Comparison of ENCODE assay signal across 7 cellular contexts in genomic region chr1:169105434-169106094, GRCh38. TPM values are rescaled to one million over a fixed set of nuclear protein-coding genes. Genes with fewer than 3 reads are reported as not detected.
DNase-seq lines count a peak whose midpoint lies in the region; ATAC-seq, FAIRE-seq and TF ChIP-seq lines count a peak whose summit lies in the region.

No MANE protein-coding gene starts in this region.

- H3K9me3 ChIP-seq in K562 (replicated peaks; ENCODE audit: control insufficient read depth, insufficient read depth, low read depth, low read length): no peaks in the 10 kb centered on the region
- no peaks in the 10 kb centered on the region for H3K9me3 ChIP-seq in iPS-18a (ENCODE audit: control insufficient read depth, low read depth, low read length)
- H3K9me3 ChIP-seq in sigmoid colon: no peaks in the 10 kb centered on the region

- peak overlapping the region; percentile 92 for H2AFZ ChIP-seq in K562 (ENCODE audit: low read depth, low read length)

- H3K4me1 ChIP-seq in K562 (replicated peaks in 1 of 2; ENCODE audit: control insufficient read depth in 2 of 2, insufficient read depth in 2 of 2, low read length in 2 of 2): peaks cover 3 to 18% of the 10 kb centered on the region in 2 experiments; a peak in 4 of 5 replicates
- peaks cover 42% of the 10 kb centered on the region for H3K4me1 ChIP-seq in iPS-18a (ENCODE audit: control insufficient read depth, low read depth, low read length)
- H3K4me1 ChIP-seq in sigmoid colon: peaks cover 0 to 43% (median 32%) of the 10 kb centered on the region in 4 donors

- POLR2A ChIA-PET in K562 (lab: Yijun Ruan, JAX): interaction anchor here (0.6 to 2.0 kb wide), 7 partner anchors 12 to 549 kb away, joined by 3 to 5 read pairs (median 4); no protein-coding TSS in a partner anchor

- peak overlapping the region; percentile 66 for H3K4me3 ChIP-seq in K562
- H3K4me3 ChIP-seq in iPS-18a (ENCODE audit: low read length): peak overlapping the region; percentile 61
- H3K4me3 ChIP-seq in sigmoid colon: peak overlapping the region; percentile 69 to 99 (median 98)

- peaks cover 15 to 46% of the 10 kb centered on the region in 2 experiments for H3K27me3 ChIP-seq in K562 (ENCODE audit: control insufficient read depth in 2 of 2, insufficient read depth in 2 of 2, low read length in 2 of 2)
- peaks cover 17% of the 10 kb centered on the region for H3K27me3 ChIP-seq in iPS-18a (ENCODE audit: control insufficient read depth, insufficient read depth, low read length)
- H3K27me3 ChIP-seq in sigmoid colon: no peaks in the 10 kb centered on the region

- intact Hi-C loops in K562 (cut with micrococcal nuclease) (loop anchor here (5.0 to 10.0 kb wide), 2 partner anchors 439 to 658 kb away; no protein-coding TSS in a partner anchor), sigmoid colon (cut with DNase I) (loop anchor here (1.0 to 10.0 kb wide), 7 partner anchors 55 to 881 kb away; partner anchors contain the start of gene SFT2D2)

- no peaks in the 10 kb centered on the region for H3K79me2 ChIP-seq in K562 (ENCODE audit: control insufficient read depth, insufficient read depth, low read length)

- no peaks in the 10 kb centered on the region for H4K20me1 ChIP-seq in K562 (replicated peaks; ENCODE audit: control insufficient read depth, insufficient read depth, low read length)

- H3K9me1 ChIP-seq in K562 (ENCODE audit: control insufficient read depth, insufficient read depth, low read length): no peaks in the 10 kb centered on the region

- 4% methylated on average over 34 of the region's 47 CpGs for WGBS in K562 (ENCODE audit: insufficient coverage, low coverage, missing lambda C conversion rate)
- 1 to 2% methylated on average over 47 of the region's 47 CpGs for WGBS in sigmoid colon, 2 donors

- in situ Hi-C loops in G401 (cut with HindIII; ENCODE audit: low sequenced_read_pairs) (no loop called here), K562 (cut with MboI) (no loop called here)

- CTCF ChIA-PET in K562 (lab: Yijun Ruan, JAX; ENCODE audit: low intra/inter-chr PET ratio): no interaction called here

- TF ChIP-seq POLR2A in K562 (conservative IDR thresholded peaks at IDR 0.05) (no peak), sigmoid colon (IDR thresholded peaks at IDR 0.05) (no peak)

- no TSS peak for BruUV-seq in K562 (replicated peaks; lab: Mats Ljungman, UMichigan)

- TF ChIP-seq CTCF in K562 (IDR thresholded peaks at IDR 0.05 in 2 of 3, conservative IDR thresholded peaks at IDR 0.05 in 1 of 3; ENCODE audit: insufficient read depth in 2 of 3, low read depth in 1 of 3, low read length in 3 of 3) (no peak), sigmoid colon (IDR thresholded peaks at IDR 0.05) (no peak)

- peak; percentile 23 for ATAC-seq in GM21423 (IDR thresholded peaks at IDR 0.05; ENCODE audit: unreplicated experiment)
- peak; percentile 52 for ATAC-seq in K562

- H3K27ac ChIP-seq in K562 (ENCODE audit: extremely low read depth, low read depth, low read length) (no peak overlapping the region), iPS-18a (ENCODE audit: low read length) (no peak overlapping the region), sigmoid colon (peak overlapping the region; percentile 96 to 97 (median 97))

- peak; percentile 47 for DNase-seq in G401 (ENCODE audit: low spot score)
- DNase-seq in HT-29 (ENCODE audit: low spot score): peak; percentile 94
- peak; percentile 85 for DNase-seq in RPMI8226
- peak; percentile 42 to 78 (median 68) for DNase-seq in K562 (ENCODE audit: extremely low read depth in 1 of 4, low spot score in 3 of 4)
- peak; percentile 87 for DNase-seq in sigmoid colon

- TF ChIP-seq RAD21 in K562 (CRISPR knock-in tag; conservative IDR thresholded peaks at IDR 0.05 in 1 of 2, IDR thresholded peaks at IDR 0.05 in 1 of 2): no peak

- no peak for FAIRE-seq in K562 (lab: Jason Lieb, UNC)

- H3K4me2 ChIP-seq in K562 (ENCODE audit: insufficient read depth, low read length): peak overlapping the region; percentile 75

- H3K36me3 ChIP-seq in K562 (ENCODE audit: control insufficient read depth, insufficient read depth, low read length) (no peaks in the 10 kb centered on the region), iPS-18a (ENCODE audit: control insufficient read depth, low read depth, low read length) (no peaks in the 10 kb centered on the region), sigmoid colon (no peaks in the 10 kb centered on the region)

- peak overlapping the region; percentile 19 to 94; a peak in 3 of 4 replicates for H3K9ac ChIP-seq in K562 (ENCODE audit: insufficient read depth in 1 of 2, low read depth in 2 of 2, low read length in 2 of 2)
- peak overlapping the region; percentile 57 for H3K9ac ChIP-seq in iPS-18a (ENCODE audit: low read length)

- TF ChIP-seq EP300 in K562 (IDR thresholded peaks at IDR 0.05; ENCODE audit: low read length) (no peak), sigmoid colon (IDR thresholded peaks at IDR 0.05) (no peak)

TF ChIP-seq in K562, 482 proteins besides CTCF, POLR2A, EP300 and RAD21 (continues in another document):
- TF ChIP-seq CREB5 (CRISPR knock-in tag; IDR thresholded peaks at IDR 0.05) (no peak), KDM4B (IDR thresholded peaks at IDR 0.05; ENCODE audit: borderline replicate concordance in 2 of 2, low read depth in 1 of 2) (no peak), ZNF184 (CRISPR knock-in tag; IDR thresholded peaks at IDR 0.05) (no peak), ZNF644 (tag; IDR thresholded peaks at IDR 0.05; ENCODE audit: low read depth) (no peak), ZBTB34 (CRISPR knock-in tag; IDR thresholded peaks at IDR 0.05) (no peak), KAT2B (IDR thresholded peaks at IDR 0.05; ENCODE audit: low read depth, low read length) (no peak)

RNA-seq across cellular contexts. Expression of gene ATP1B1, which starts 0.9 kb away (rescaled TPM):
- total RNA-seq in G401 (2014; rRNA removed; shearing (Covaris generic)): 15.0 and 17.5 TPM in 2 replicates
- total RNA-seq in HT-29 (2014; rRNA removed; shearing (Covaris generic)): 83.5 and 86.4 TPM in 2 replicates
- 1.2 and 1.7 TPM in 2 replicates for total RNA-seq in K562 (2011; cell fraction: chromatin; rRNA removed; ENCODE audit: low replicate concordance)
- total RNA-seq in K562 (2011; cell fraction: nucleolus; rRNA removed): 1.3 and 2.3 TPM in 2 replicates
- total RNA-seq in K562 (2011; cell fraction: nucleoplasm; rRNA removed): 2.4 and 2.6 TPM in 2 replicates
- 0.98 and 2.5 TPM in 2 replicates for total RNA-seq in K562 (2014; rRNA removed)
- 1.6 and 1.8 TPM in 2 replicates for total RNA-seq in K562 (2014; rRNA removed; fragmentation: Illumina TruSeq; extraction: Trizol)
- 1.9 and 2.1 TPM in 2 replicates for total RNA-seq in K562 (2015; rRNA removed; fragmentation: Illumina TruSeq; extraction: Trizol)
- 3.0 TPM in 2 replicates for total RNA-seq in K562 (2021)
- polyA plus RNA-seq in K562 (2011; rRNA removed): 1.5 and 1.7 TPM in 2 replicates
- 0.49 and 0.72 TPM in 2 replicates for polyA plus RNA-seq in K562 (2011; cell fraction: cytosol; rRNA removed)
- 0.43 and 0.45 TPM in 2 replicates for polyA plus RNA-seq in K562 (2011; cell fraction: nucleus; rRNA removed)
- polyA plus RNA-seq in K562 (2012): 2.1 and 3.7 TPM in 2 replicates
- 1.5 and 1.6 TPM in 2 replicates for polyA plus RNA-seq in K562 (2014; fragmentation: Illumina TruSeq; extraction: Trizol)
- polyA plus RNA-seq in K562 (2014; fragmentation: Nextera tagmentation; extraction: Ambion mirVana): 1 to 10 TPM in 1 of 2 experiments, under 1 TPM in 1; 0.76 to 1.1 TPM
- polyA plus RNA-seq in K562 (2014; rRNA removed): 1.9 and 2.4 TPM in 2 replicates
- 2.3 and 2.8 TPM in 2 replicates for polyA minus RNA-seq in K562 (2011; rRNA and poly(A)+ RNA removed)
- 2.3 and 3.0 TPM in 2 replicates for polyA minus RNA-seq in K562 (2011; cell fraction: cytosol; rRNA and poly(A)+ RNA removed)
- polyA minus RNA-seq in K562 (2011; cell fraction: nucleus; rRNA and poly(A)+ RNA removed): 0.94 and 1.00 TPM in 2 replicates
- 100 to 1,000 TPM in 3 of 4 donors, 10 to 100 TPM in 1; 92.4 to 118 (median 109) TPM for total RNA-seq in sigmoid colon
- polyA plus RNA-seq in sigmoid colon: 100 to 1,000 TPM in 1 of 3 donors, 10 to 100 TPM in 2; 54.7 to 259 (median 79.1) TPM

Comparison
In these comparisons a context has a peak if more than half of its experiments do, and no peak if none do; other contexts are left out.
1. H3K27ac ChIP-seq: peak in sigmoid colon (4 of 4); none in K562 (single experiment) and iPS-18a (single experiment).
2. Peak in every context shown above with its lines, with median percentiles within 50 percentile points of each other: DNase-seq and H3K4me3 ChIP-seq.